In the genomic region with DNA sequence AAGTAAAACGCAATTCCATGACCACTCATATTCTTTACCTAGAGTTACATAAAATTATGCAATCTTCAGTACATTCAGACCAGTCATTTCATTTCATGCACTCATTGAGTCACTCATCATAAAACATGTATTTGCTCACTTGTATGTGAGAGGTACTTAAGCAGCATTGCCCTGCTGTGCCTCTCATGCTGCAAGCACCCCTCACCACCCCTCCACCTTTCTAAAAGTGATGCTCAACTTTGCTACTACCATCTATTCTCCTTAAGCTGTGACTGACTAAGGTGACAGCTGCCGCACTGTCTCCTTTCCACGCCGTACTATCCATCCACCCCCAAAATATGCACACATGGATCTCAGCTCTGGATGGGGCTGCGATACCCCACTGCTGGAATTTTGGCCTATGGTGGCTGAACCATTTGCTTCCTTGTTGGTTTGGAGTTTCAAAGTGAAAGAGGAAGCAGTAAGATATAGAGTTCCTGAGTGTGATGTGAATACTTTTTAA, we compare ENCODE assay signal across 9 cellular contexts. TPM values are rescaled to one million over a fixed set of nuclear protein-coding genes. Genes with fewer than 3 reads are reported as not detected.
DNase-seq lines count a peak whose midpoint lies in the region; ATAC-seq, FAIRE-seq and TF ChIP-seq lines count a peak whose summit lies in the region.
"Had no signal": no experiment of that assay in that cellular context is flagged by ENCODE, and none has a peak within 500 bp of the region (broad histone marks: within the 10 kb centered on the region; RNA-seq: fewer than 3 reads in every experiment).

No MANE protein-coding gene starts in this region.

- peak; percentile 9 for ATAC-seq in GM21723 (IDR thresholded peaks at IDR 0.05; ENCODE audit: unreplicated experiment)
- ATAC-seq in GM21619 (IDR thresholded peaks at IDR 0.05; ENCODE audit: unreplicated experiment) = no peak
- no peak for ATAC-seq in GM18870 (IDR thresholded peaks at IDR 0.05; ENCODE audit: unreplicated experiment)

- H3K4me3 Mint-ChIP-seq in CD14-positive monocyte = peak overlapping the region; percentile 61 to 86
- H3K4me3 Mint-ChIP-seq in activated CD4-positive, alpha-beta memory T cell treated with anti-CD3 and anti-CD28 coated beads, Interleukin-2, amount 10 ng/mL, durations not matched to agents 7 days and 5 days = peak overlapping the region; percentile 57

- peaks cover 0 to 3% (median 2%) of the 10 kb centered on the region in 3 donors for H3K27me3 Mint-ChIP-seq in CD14-positive monocyte (ENCODE audit: low read depth in 3 of 3)
- no peaks in the 10 kb centered on the region for H3K27me3 Mint-ChIP-seq in activated CD4-positive, alpha-beta memory T cell treated with anti-CD3 and anti-CD28 coated beads, Interleukin-2, amount 10 ng/mL, durations not matched to agents 7 days and 5 days

- H3K36me3 ChIP-seq in keratinocyte (ENCODE audit: control insufficient read depth in 2 of 2, extremely low read depth in 1 of 2, insufficient read depth in 2 of 2, low read length in 2 of 2) = no peaks in the 10 kb centered on the region
- H3K36me3 ChIP-seq: ascending aorta had no signal

- POLR2A ChIA-PET in activated CD4-positive, alpha-beta memory T cell treated with anti-CD3 and anti-CD28 coated beads, Interleukin-2, amount 10 ng/mL, durations not matched to agents 7 days and 5 days (lab: Charles Lee) = interaction anchor here (1.5 to 22.1 kb wide), 8 partner anchors 9 to 276 kb away, joined by 5 to 491 read pairs (median 34); partner anchors contain the start of genes APLF, ARHGAP25 and FBXO48

- H3K4me1 Mint-ChIP-seq in CD14-positive monocyte = peaks cover 96% of the 10 kb centered on the region
- H3K4me1 Mint-ChIP-seq in activated CD4-positive, alpha-beta memory T cell treated with anti-CD3 and anti-CD28 coated beads, Interleukin-2, amount 10 ng/mL, durations not matched to agents 7 days and 5 days = peaks cover 86% of the 10 kb centered on the region

- no peak overlapping the region for H3K4me2 ChIP-seq in keratinocyte (ENCODE audit: control insufficient read depth, extremely low read depth, insufficient read depth, low read depth, low read length)

- peaks cover 36% of the 10 kb centered on the region for H3K4me1 ChIP-seq in keratinocyte (ENCODE audit: control insufficient read depth, extremely low read depth, insufficient read depth, low read length)
- H3K4me1 ChIP-seq: ascending aorta had no signal

- no peak overlapping the region for H3K27ac ChIP-seq in keratinocyte (ENCODE audit: control insufficient read depth, insufficient read depth, low read length)

- H3K9me3 ChIP-seq in keratinocyte (ENCODE audit: control insufficient read depth, low read depth, low read length) = no peaks in the 10 kb centered on the region
- H3K9me3 ChIP-seq: ascending aorta had no signal

- no peak overlapping the region for H3K4me3 ChIP-seq in keratinocyte (ENCODE audit: control insufficient read depth in 2 of 3, extremely low read depth in 1 of 3, insufficient read depth in 2 of 3, low read depth in 1 of 3, low read length in 3 of 3)
- H3K4me3 ChIP-seq: ascending aorta had no signal

- no peak overlapping the region for H3K9ac ChIP-seq in keratinocyte (ENCODE audit: control insufficient read depth, extremely low read depth, insufficient read depth, low read length)

- FAIRE-seq in keratinocyte (lab: Jason Lieb, UNC) = peak; percentile 44

- no peaks in the 10 kb centered on the region for H3K79me2 ChIP-seq in keratinocyte (ENCODE audit: control insufficient read depth, insufficient read depth, low read length)

- H3K27me3 ChIP-seq in keratinocyte (ENCODE audit: control insufficient read depth, extremely low read depth, insufficient read depth, low read length) = no peaks in the 10 kb centered on the region
- H3K27me3 ChIP-seq: ascending aorta had no signal

- H4K20me1 ChIP-seq in keratinocyte (ENCODE audit: control insufficient read depth, extremely low read depth, insufficient read depth, low read length) = no peaks in the 10 kb centered on the region

- dilution Hi-C loops in keratinocyte (cut with MboI; ENCODE audit: extremely low pct_ligation_motif_present, low sequenced_read_pairs) = no loop called here

- CTCF ChIA-PET in activated CD4-positive, alpha-beta memory T cell treated with anti-CD3 and anti-CD28 coated beads, Interleukin-2, amount 10 ng/mL, durations not matched to agents 7 days and 5 days (lab: Charles Lee) = interaction anchor here (0.8 to 6.0 kb wide), 17 partner anchors 8 to 278 kb away, joined by 3 to 89 read pairs (median 7); no protein-coding TSS in a partner anchor

- intact Hi-C loops in CD14-positive monocyte (cut with micrococcal nuclease) = loop anchor here (5.0 to 10.0 kb wide), 4 partner anchors 35 to 277 kb away; partner anchors contain the start of genes APLF (in 1 of the 2) and FBXO48 (in 1 of the 2)

- DNase-seq in CD14-positive monocyte (ENCODE audit: low spot score) (no peak), keratinocyte (ENCODE audit: low read depth, low spot score) (no peak), GM10266 (ENCODE audit: extremely low spot score) (no peak), NCI-H2081 treated with DMSO at 0.1 percent for 48 hours (lab: John Stamatoyannopoulos, UW) (no peak)
- peak; percentile 16 for DNase-seq in activated CD4-positive, alpha-beta memory T cell treated with anti-CD3 and anti-CD28 coated beads, Interleukin-2, amount 10 ng/mL, durations not matched to agents 7 days and 5 days

- H3K9me3 Mint-ChIP-seq in CD14-positive monocyte = peaks cover 0 to 4% (median 0%) of the 10 kb centered on the region in 7 donors
- no peaks in the 10 kb centered on the region for H3K9me3 Mint-ChIP-seq in activated CD4-positive, alpha-beta memory T cell treated with anti-CD3 and anti-CD28 coated beads, Interleukin-2, amount 10 ng/mL, durations not matched to agents 7 days and 5 days

- peaks cover 50 to 54% of the 10 kb centered on the region in 2 donors for H3K36me3 Mint-ChIP-seq in CD14-positive monocyte
- peaks cover 90% of the 10 kb centered on the region for H3K36me3 Mint-ChIP-seq in activated CD4-positive, alpha-beta memory T cell treated with anti-CD3 and anti-CD28 coated beads, Interleukin-2, amount 10 ng/mL, durations not matched to agents 7 days and 5 days (ENCODE audit: low read depth)

- H3K27ac Mint-ChIP-seq in CD14-positive monocyte = peak overlapping the region; percentile 98 to 100 (median 98)
- H3K27ac Mint-ChIP-seq in activated CD4-positive, alpha-beta memory T cell treated with anti-CD3 and anti-CD28 coated beads, Interleukin-2, amount 10 ng/mL, durations not matched to agents 7 days and 5 days = no peak overlapping the region

- H3K9me1 ChIP-seq in keratinocyte (ENCODE audit: control insufficient read depth, extremely low read depth, insufficient read depth, low read length) = no peaks in the 10 kb centered on the region

- TF ChIP-seq CTCF in CD14-positive monocyte (IDR thresholded peaks at IDR 0.05) (no peak), keratinocyte (optimal IDR thresholded peaks at IDR 0.05 in 1 of 3, IDR thresholded peaks at IDR 0.05 in 1 of 3, conservative IDR thresholded peaks at IDR 0.05 in 1 of 3; ENCODE audit: extremely low read depth in 1 of 3, insufficient read depth in 2 of 3, low read length in 3 of 3) (no peak), GM10266 (IDR thresholded peaks at IDR 0.05; ENCODE audit: control insufficient read depth, insufficient read depth, low read depth, missing control alignments) (no peak)

- no peak overlapping the region for H2AFZ ChIP-seq in keratinocyte (ENCODE audit: control insufficient read depth, low read length)

RNA-seq across cellular contexts. Expression of gene ARHGAP25, which starts 7.2 kb away (rescaled TPM):
- 10 to 100 TPM; 20.8 to 36.3 TPM for polyA plus RNA-seq in CD14-positive monocyte
- total RNA-seq in activated CD4-positive, alpha-beta memory T cell treated with anti-CD3 and anti-CD28 coated beads, Interleukin-2, amount 10 ng/mL, durations not matched to agents 7 days and 5 days = 100 to 1,000 TPM; 128 to 132 TPM
- polyA plus RNA-seq in keratinocyte = 15.9 to 28.6 TPM (median 25.3 TPM) in 3 replicates
- 4.2 TPM for polyA plus RNA-seq in keratinocyte (2011; ENCODE audit: low read depth)
- polyA plus RNA-seq in keratinocyte (2011; cell fraction: cytosol; rRNA removed) = 15.0 and 18.9 TPM in 2 replicates
- polyA plus RNA-seq in keratinocyte (2011; cell fraction: nucleus; rRNA removed) = 29.7 and 33.2 TPM in 2 replicates
- 4.4 and 19.4 TPM in 2 replicates for polyA plus RNA-seq in keratinocyte (2012; ENCODE audit: low replicate concordance)
- polyA minus RNA-seq in keratinocyte = 15.2 to 21.8 TPM (median 18.5 TPM) in 3 replicates
- polyA minus RNA-seq in keratinocyte (2011; cell fraction: cytosol; rRNA and poly(A)+ RNA removed) = 8.6 TPM
- 9.9 and 15.5 TPM in 2 replicates for polyA minus RNA-seq in keratinocyte (2011; cell fraction: nucleus; rRNA and poly(A)+ RNA removed)
